Comparison of ENCODE assay signal across 13 cellular contexts in the genomic region with DNA sequence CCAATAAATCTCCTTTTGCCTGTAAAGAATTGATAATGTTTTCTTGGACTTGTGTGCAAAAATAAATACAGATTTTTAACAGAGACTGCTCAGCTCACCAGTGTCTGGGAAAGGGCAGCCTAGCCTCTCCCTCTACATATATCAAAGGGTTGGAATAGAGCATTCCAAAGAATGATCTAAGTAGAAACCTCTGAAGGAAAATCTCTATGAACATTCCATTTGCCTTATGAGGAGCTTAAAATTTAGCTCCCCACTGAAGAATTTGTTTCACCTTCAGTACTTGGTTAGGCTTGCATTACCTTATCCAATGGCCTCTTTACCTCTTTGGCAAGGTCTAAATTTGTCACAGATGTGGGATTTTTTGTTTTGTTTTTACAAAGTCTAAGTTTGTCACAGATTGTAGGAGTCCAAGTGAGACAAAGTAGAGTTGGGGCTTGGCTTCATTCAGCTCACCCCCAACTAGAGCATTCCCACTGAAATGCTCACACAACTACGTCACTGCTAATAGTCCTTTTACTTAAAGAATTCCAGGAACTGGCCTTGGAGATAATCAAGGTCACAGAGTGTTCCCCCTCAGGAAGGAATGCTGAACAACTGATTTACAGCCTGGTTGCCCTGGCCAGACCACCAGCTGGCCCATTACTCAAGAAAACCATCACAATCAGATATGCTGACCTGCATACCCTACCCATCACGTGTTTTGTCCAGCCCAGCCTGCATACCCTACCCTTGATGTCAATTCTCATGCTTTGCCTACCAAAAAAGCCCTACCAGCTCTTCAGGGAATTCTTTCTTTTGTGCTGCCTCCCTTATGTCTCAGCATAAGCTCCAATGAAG. TPM values are rescaled to one million over a fixed set of nuclear protein-coding genes. Genes with fewer than 3 reads are reported as not detected.
DNase-seq lines count a peak whose midpoint lies in the region; ATAC-seq and TF ChIP-seq lines count a peak whose summit lies in the region.
"Had no signal": no experiment of that assay in that cellular context is flagged by ENCODE, and none has a peak within 500 bp of the region (broad histone marks: within the 10 kb centered on the region; RNA-seq: fewer than 3 reads in every experiment).

No MANE protein-coding gene starts in this region.

- peaks cover 10% of the 10 kb centered on the region for H3K4me1 ChIP-seq in IMR-90 (ENCODE audit: control insufficient read depth, insufficient read depth, low read length)
- H3K4me1 ChIP-seq in ectodermal cell (ENCODE audit: control insufficient read depth, insufficient read depth, low read length), result no peaks in the 10 kb centered on the region
- peaks cover 0 to 2% (median 0%) of the 10 kb centered on the region in 4 donors for H3K4me1 ChIP-seq in liver (ENCODE audit: control insufficient read depth in 4 of 4, insufficient read depth in 4 of 4, low read length in 3 of 4)
- peaks cover 2 to 46% (median 36%) of the 10 kb centered on the region in 5 donors for H3K4me1 ChIP-seq in subcutaneous abdominal adipose tissue (ENCODE audit: control insufficient read depth in 5 of 5, insufficient read depth in 5 of 5, low read length in 5 of 5)

- 0% methylated on average over 1 of the region's 2 CpGs; no CpG with 5 or more reads in 1 of the 2 experiments for WGBS in IMR-90 (ENCODE audit: extremely low coverage in 2 of 2, insufficient read length in 1 of 2), 2 experiments
- WGBS in ectodermal cell, 2 experiments, result 73 to 80% methylated on average over 2 of the region's 2 CpGs
- 82% methylated on average over 2 of the region's 2 CpGs for WGBS in liver

- H4K91ac ChIP-seq in IMR-90 (ENCODE audit: insufficient read depth, low read depth, low read length), result 0 out of 2 replicates have a peak overlapping the region, but pooled peaks have one; percentile 14

- H4K5ac ChIP-seq in IMR-90 (ENCODE audit: low read depth, low read length), result peak overlapping the region; percentile 79

- H3K14ac ChIP-seq in IMR-90 (replicated peaks; ENCODE audit: low read depth, low read length), result peak overlapping the region; percentile 7; the same call in 1 of the 2 replicates

- H3K27ac ChIP-seq in IMR-90 (ENCODE audit: insufficient read depth, low read length) (peak overlapping the region; percentile 88; the same call in 1 of the 2 replicates), ectodermal cell (ENCODE audit: insufficient read depth, low read depth, low read length, poor library complexity, severe bottlenecking) (peak overlapping the region; percentile 52), liver (ENCODE audit: low read depth in 1 of 2, low read length in 2 of 2) (peak overlapping the region in 1 of 2 donors; percentile 28), subcutaneous abdominal adipose tissue (ENCODE audit: low read depth, low read length) (peak overlapping the region; percentile 49)
- H3K27ac ChIP-seq: neutrophil had no signal

- POLR2A ChIA-PET in IMR-90 (lab: Charles Lee; ENCODE audit: unreplicated experiment), result no interaction called here

- no peak overlapping the region for H2AK9ac ChIP-seq in IMR-90 (replicated peaks; ENCODE audit: low read depth, low read length, poor library complexity)

- CTCF ChIA-PET in IMR-90 (lab: Yijun Ruan, JAX), result interaction anchor here (1.4 kb wide), 1 partner anchor 11 kb away, joined by 3 read pairs; no protein-coding TSS in a partner anchor

- peaks cover 9% of the 10 kb centered on the region for H3K9me1 ChIP-seq in IMR-90 (ENCODE audit: insufficient read depth, low read length)

- no peaks in the 10 kb centered on the region for H3K27me3 ChIP-seq in IMR-90 (ENCODE audit: control insufficient read depth, insufficient read depth, low read length)
- H3K27me3 ChIP-seq in ectodermal cell (ENCODE audit: control insufficient read depth, insufficient read depth, low read length, poor library complexity, severe bottlenecking), result no peaks in the 10 kb centered on the region
- H3K27me3 ChIP-seq in liver (ENCODE audit: control insufficient read depth in 4 of 4, insufficient read depth in 4 of 4, low read length in 3 of 4), result no peaks in the 10 kb centered on the region
- no peaks in the 10 kb centered on the region for H3K27me3 ChIP-seq in subcutaneous abdominal adipose tissue (ENCODE audit: control insufficient read depth in 5 of 5, insufficient read depth in 4 of 5, low read length in 5 of 5)
- H3K27me3 ChIP-seq: neutrophil, tibial nerve had no signal

- no peak for TF ChIP-seq POLR2A in IMR-90 (IDR thresholded peaks at IDR 0.05; ENCODE audit: low read depth, low read length)

- peak overlapping the region; percentile 39; the same call in 1 of the 2 replicates for H3K23ac ChIP-seq in IMR-90 (ENCODE audit: low read depth, low read length)

- TF ChIP-seq CTCF in IMR-90 (conservative IDR thresholded peaks at IDR 0.05; ENCODE audit: low read depth, low read length), result peak; percentile 26; the same call in 1 of the 2 replicates
- no peak for TF ChIP-seq CTCF in liver (IDR thresholded peaks at IDR 0.05; ENCODE audit: low read depth, low read length, missing input control)

- H2AFZ ChIP-seq in IMR-90 (replicated peaks; ENCODE audit: low read length, poor library complexity), result no peak overlapping the region

- H3K4me2 ChIP-seq in IMR-90 (ENCODE audit: low read depth, low read length), result peak overlapping the region; percentile 56

- peak; percentile 74 for DNase-seq in IMR-90
- DNase-seq in activated CD8-positive, alpha-beta memory T cell treated with anti-CD3 and anti-CD28 coated beads, Interleukin-2, amount 50 U/mL, for 4 hours, result no peak
- no peak for DNase-seq in HuH-7 (ENCODE audit: low spot score)
- DNase-seq in hepatic stellate cell (ENCODE audit: low spot score), result no peak
- DNase-seq in GOT3 (lab: John Stamatoyannopoulos, UW), result no peak
- DNase-seq: activated CD4-positive, alpha-beta T cell treated with anti-CD3 and anti-CD28 coated beads, Interleukin-2, amount 50 U/mL, for 48 hours; NCI-H1417; NCI-H82 had no signal

- H3K18ac ChIP-seq in IMR-90 (ENCODE audit: low read depth, low read length), result peak overlapping the region; percentile 57

- peaks cover 0 to 4% of the 10 kb centered on the region in 2 experiments; a peak in 1 of 4 replicates for H3K79me1 ChIP-seq in IMR-90 (ENCODE audit: low read depth in 1 of 2, low read length in 2 of 2)

- H2BK5ac ChIP-seq in IMR-90 (ENCODE audit: low read depth, low read length, poor library complexity, severe bottlenecking), result peak overlapping the region; percentile 83

- H3K56ac ChIP-seq in IMR-90 (ENCODE audit: extremely low read depth, insufficient read depth, low read length), result no peak overlapping the region; the same call in 1 of the 2 replicates

- no peaks in the 10 kb centered on the region for H4K20me1 ChIP-seq in IMR-90 (ENCODE audit: insufficient read depth, low read length)

- peak overlapping the region; percentile 30 for H2BK20ac ChIP-seq in IMR-90 (ENCODE audit: low read depth, low read length)

- in situ Hi-C loops in IMR-90 (cut with MboI; ENCODE audit: low sequenced_read_pairs), result no loop called here

- H3K9me3 ChIP-seq in IMR-90 (ENCODE audit: control insufficient read depth, insufficient read depth, low read length) (no peaks in the 10 kb centered on the region), ectodermal cell (ENCODE audit: control insufficient read depth, low read length) (no peaks in the 10 kb centered on the region), liver (ENCODE audit: control insufficient read depth in 4 of 4, low read length in 3 of 4) (no peaks in the 10 kb centered on the region), subcutaneous abdominal adipose tissue (ENCODE audit: control insufficient read depth in 5 of 5, low read length in 5 of 5) (no peaks in the 10 kb centered on the region)
- H3K9me3 ChIP-seq: neutrophil, tibial nerve had no signal

- peak overlapping the region in 1 of 2 experiments; percentile 20; a peak in 2 of 4 replicates for H4K8ac ChIP-seq in IMR-90 (ENCODE audit: low read depth in 2 of 2, low read length in 2 of 2)

- ATAC-seq in IMR-90 (ENCODE audit: low read depth), result peak; percentile 68

- H2BK120ac ChIP-seq in IMR-90 (ENCODE audit: low read depth, low read length), result peak overlapping the region; percentile 71

- TF ChIP-seq RAD21 in IMR-90 (IDR thresholded peaks at IDR 0.05; ENCODE audit: low read length) (no peak), liver (IDR thresholded peaks at IDR 0.05) (no peak)

- no peak overlapping the region for H3K4me3 ChIP-seq in IMR-90 (ENCODE audit: insufficient read depth, low read depth, low read length)
- no peak overlapping the region for H3K4me3 ChIP-seq in ectodermal cell (ENCODE audit: insufficient read depth, low read depth, low read length)
- H3K4me3 ChIP-seq in liver (ENCODE audit: low read depth in 1 of 3, low read length in 3 of 3), result no peak overlapping the region
- H3K4me3 ChIP-seq in subcutaneous abdominal adipose tissue (ENCODE audit: low read depth in 1 of 5, low read length in 5 of 5), result no peak overlapping the region
- H3K4me3 ChIP-seq: tibial nerve had no signal

- H3K36me3 ChIP-seq in IMR-90 (ENCODE audit: control insufficient read depth, insufficient read depth, low read length) (no peaks in the 10 kb centered on the region), ectodermal cell (ENCODE audit: control insufficient read depth, insufficient read depth, low read length) (no peaks in the 10 kb centered on the region), liver (ENCODE audit: control insufficient read depth in 4 of 4, insufficient read depth in 3 of 4, low read depth in 1 of 4, low read length in 3 of 4) (no peaks in the 10 kb centered on the region), subcutaneous abdominal adipose tissue (ENCODE audit: control insufficient read depth in 5 of 5, insufficient read depth in 5 of 5, low read length in 5 of 5) (no peaks in the 10 kb centered on the region)
- H3K36me3 ChIP-seq: neutrophil, tibial nerve had no signal

- intact Hi-C loops in IMR-90 (cut with micrococcal nuclease), result no loop called here

- peak overlapping the region; percentile 55; the same call in 1 of the 3 replicates for H2BK15ac ChIP-seq in IMR-90 (ENCODE audit: low read depth, low read length)

- dilution Hi-C loops in IMR-90 (cut with HindIII; ENCODE audit: low sequenced_read_pairs, unreplicated experiment), result no loop called here

- H3K4ac ChIP-seq in IMR-90 (ENCODE audit: low read depth, low read length), result peak overlapping the region; percentile 42; the same call in 1 of the 2 replicates

- H3K9ac ChIP-seq in IMR-90 (ENCODE audit: low read depth, low read length) (no peak overlapping the region), liver (ENCODE audit: low read depth in 1 of 2, low read length in 2 of 2) (no peak overlapping the region), subcutaneous abdominal adipose tissue (ENCODE audit: low read length in 5 of 5) (peak overlapping the region in 1 of 5 donors; percentile 56)

- no TSS peak for BruUV-seq in IMR-90 (replicated peaks; lab: Mats Ljungman, UMichigan)

- H2AK5ac ChIP-seq in IMR-90 (ENCODE audit: low read depth, low read length), result peak overlapping the region; percentile 54; the same call in 1 of the 2 replicates

RNA-seq across cellular contexts. Expression of gene PPM1D, which starts 26.6 kb away (rescaled TPM):
- total RNA-seq in IMR-90 (2012; rRNA removed) (15.8 and 16.1 TPM in 2 replicates), liver (1 to 10 TPM; 6.4 to 8.7 TPM)
- polyA plus RNA-seq in IMR-90 (2012; rRNA removed) (5.5 TPM in 2 replicates), liver (1 to 10 TPM; 2.0 to 3.6 TPM)
- polyA plus RNA-seq in IMR-90 (2012; cell fraction: cytosol; rRNA removed), result 4.0 and 4.4 TPM in 2 replicates
- polyA plus RNA-seq in IMR-90 (2012; cell fraction: nucleus; rRNA removed; ENCODE audit: low replicate concordance), result 2.7 and 6.1 TPM in 2 replicates
- 17.4 TPM for polyA plus RNA-seq in ectodermal cell (2013, experiment 1 of 4)
- 18.7 TPM for polyA plus RNA-seq in ectodermal cell (2013, experiment 2 of 4)
- polyA plus RNA-seq in ectodermal cell (2013, experiment 3 of 4), result 13.4 TPM
- polyA plus RNA-seq in ectodermal cell (2013, experiment 4 of 4), result 15.2 TPM

RNA-seq across cellular contexts. Expression of gene APPBP2, which starts 47.3 kb away (rescaled TPM):
- total RNA-seq in IMR-90 (2012; rRNA removed) (86.7 and 93.9 TPM in 2 replicates), liver (10 to 100 TPM; 12.6 to 17.3 TPM)
- polyA plus RNA-seq in IMR-90 (2012; rRNA removed) (8.0 and 12.3 TPM in 2 replicates), liver (1 to 10 TPM; 4.6 to 5.9 TPM)
- polyA plus RNA-seq in IMR-90 (2012; cell fraction: cytosol; rRNA removed), result 1.9 and 2.6 TPM in 2 replicates
- polyA plus RNA-seq in IMR-90 (2012; cell fraction: nucleus; rRNA removed; ENCODE audit: low replicate concordance), result 3.6 and 15.2 TPM in 2 replicates
- polyA plus RNA-seq in ectodermal cell (2013, experiment 1 of 4), result 30.0 TPM
- 29.8 TPM for polyA plus RNA-seq in ectodermal cell (2013, experiment 2 of 4)
- 23.8 TPM for polyA plus RNA-seq in ectodermal cell (2013, experiment 3 of 4)
- 31.1 TPM for polyA plus RNA-seq in ectodermal cell (2013, experiment 4 of 4)
